Comparison of ENCODE assay signal across 8 cellular contexts in the genomic region with DNA sequence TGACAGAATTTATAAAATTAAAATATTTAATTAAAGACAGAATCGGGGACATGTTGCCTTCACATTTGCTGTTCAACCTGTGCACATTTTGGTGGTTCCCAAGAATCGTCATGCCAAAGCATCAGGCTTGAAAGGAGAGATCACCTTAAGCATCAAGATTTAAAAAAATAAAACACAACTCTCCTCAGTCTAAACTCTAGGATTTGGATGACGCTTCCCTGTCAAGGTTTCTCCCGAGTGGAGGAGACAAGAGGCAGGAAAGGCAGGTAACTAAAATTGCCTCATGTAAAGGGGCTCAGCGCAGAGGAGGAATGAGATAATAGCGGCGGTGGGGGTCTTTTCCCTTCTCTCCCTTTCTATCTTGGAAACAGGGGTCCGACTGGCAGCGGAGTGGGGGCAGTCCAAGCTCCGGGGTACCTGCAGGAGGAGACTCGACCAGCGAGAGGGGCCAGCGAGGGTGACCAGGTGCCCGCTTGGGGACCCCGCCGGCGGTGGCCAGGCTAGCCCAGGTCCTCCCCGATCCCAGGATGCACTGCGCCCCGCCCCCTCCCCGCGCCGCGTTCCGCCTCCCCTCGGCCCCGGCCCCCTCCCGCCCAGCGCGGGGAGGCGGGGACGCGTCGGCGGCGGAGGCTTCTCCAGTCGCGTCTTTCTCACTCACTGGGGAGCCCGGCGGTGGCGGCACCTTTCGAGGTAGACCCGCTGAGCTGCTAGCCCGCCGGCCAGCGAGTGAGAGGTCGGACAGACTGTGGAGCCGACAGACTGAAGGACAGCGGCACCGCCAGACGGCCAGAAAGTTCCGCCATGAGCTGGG. TPM values are rescaled to one million over a fixed set of nuclear protein-coding genes. Genes with fewer than 3 reads are reported as not detected.
DNase-seq lines count a peak whose midpoint lies in the region; ATAC-seq, FAIRE-seq and TF ChIP-seq lines count a peak whose summit lies in the region.

Gene FNBP1L (plus strand): TSS at position 638 of the 811 bp plus-strand sequence. CDS start 164 bp downstream, at position 802.

- 3% methylated on average over 35 of the region's 52 CpGs for WGBS in mesenchymal stem cell

- ATAC-seq in HG02610 (IDR thresholded peaks at IDR 0.05; ENCODE audit: unreplicated experiment) = no peak

- no peaks in the 10 kb centered on the region for H3K79me1 ChIP-seq in mesenchymal stem cell (replicated peaks; ENCODE audit: low read length, poor library complexity, severe bottlenecking)

- H3K36me3 ChIP-seq in endocrine pancreas (ENCODE audit: control insufficient read depth, insufficient read depth, low read length) = no peaks in the 10 kb centered on the region
- H3K36me3 ChIP-seq in mesenchymal stem cell (ENCODE audit: control insufficient read depth in 1 of 2, insufficient read depth in 2 of 2, low read depth in 1 of 2, low read length in 2 of 2) = peaks cover 0 to 2% of the 10 kb centered on the region in 2 experiments

- peak within 1 kb of the TSS; percentile 97 for H3K4me3 ChIP-seq in endocrine pancreas (ENCODE audit: control insufficient read depth, insufficient read depth, low read length)
- peak within 1 kb of the TSS; percentile 89 to 99 for H3K4me3 ChIP-seq in mesenchymal stem cell (ENCODE audit: insufficient read depth in 1 of 2, low read depth in 1 of 2, low read length in 2 of 2)

- H3K18ac ChIP-seq in mesenchymal stem cell (ENCODE audit: low read depth in 1 of 2, low read length in 2 of 2) = peak within 1 kb of the TSS; percentile 94 to 97

- peak; percentile 56 for TF ChIP-seq POLR2A in H54 (IDR thresholded peaks at IDR 0.05; ENCODE audit: low read depth, low read length)

- peak within 1 kb of the TSS; percentile 100 for H2AFZ ChIP-seq in mesenchymal stem cell (ENCODE audit: low read depth, low read length)

- peak within 1 kb of the TSS; percentile 84 for H4K91ac ChIP-seq in mesenchymal stem cell (ENCODE audit: low read length)

- H2BK12ac ChIP-seq in mesenchymal stem cell (ENCODE audit: low read length in 2 of 2) = peak within 1 kb of the TSS; percentile 29 to 71

- H4K8ac ChIP-seq in mesenchymal stem cell (ENCODE audit: low read length) = peak within 1 kb of the TSS; percentile 82

- H2BK5ac ChIP-seq in mesenchymal stem cell (ENCODE audit: low read depth, low read length, poor library complexity, severe bottlenecking) = peak within 1 kb of the TSS; percentile 46

- H3K9ac ChIP-seq in endocrine pancreas (ENCODE audit: control insufficient read depth, insufficient read depth, low read length) (peak within 1 kb of the TSS; percentile 95), mesenchymal stem cell (ENCODE audit: low read length) (peak within 1 kb of the TSS; percentile 88)

- DNase-seq in H54 (ENCODE audit: insufficient read length, low spot score) = peak; percentile 78
- peak; percentile 69 for DNase-seq in NCI-H526 treated with DMSO at 0.1 percent for 48 hours (lab: John Stamatoyannopoulos, UW)
- peak; percentile 15 to 30 for DNase-seq in activated CD8-positive, alpha-beta memory T cell treated with anti-CD3 and anti-CD28 coated beads for 1 hour (ENCODE audit: extremely low read depth in 1 of 2, low read depth in 1 of 2)
- DNase-seq in mesenchymal stem cell = peak; percentile 74
- DNase-seq in stimulated activated CD8-positive, alpha-beta memory T cell treated with anti-CD3 and anti-CD28 coated beads, Interleukin-12 subunit alpha, Interleukin-12 subunit beta, amount 100 ng/mL, for 1 hour (ENCODE audit: low read depth) = peak; percentile 35

- H3K27ac ChIP-seq in 22Rv1 (peak within 1 kb of the TSS; percentile 87), mesenchymal stem cell (ENCODE audit: low read length, poor library complexity, severe bottlenecking) (peak within 1 kb of the TSS; percentile 70)

- H3K4ac ChIP-seq in mesenchymal stem cell (ENCODE audit: low read depth in 1 of 2, low read length in 2 of 2) = peak within 1 kb of the TSS; percentile 83 to 94

- peak within 1 kb of the TSS; percentile 94 for H2BK15ac ChIP-seq in mesenchymal stem cell (ENCODE audit: low read depth, poor library complexity, severe bottlenecking)

- H3K9me3 ChIP-seq in endocrine pancreas (ENCODE audit: control insufficient read depth, low read length) (no peaks in the 10 kb centered on the region), mesenchymal stem cell (ENCODE audit: control insufficient read depth, low read length) (no peaks in the 10 kb centered on the region)

- peak within 1 kb of the TSS; percentile 96 for H3K4me2 ChIP-seq in mesenchymal stem cell (ENCODE audit: low read length, poor library complexity, severe bottlenecking)

- no peak for FAIRE-seq in H54 (lab: Jason Lieb, UNC)

- H3K23ac ChIP-seq in mesenchymal stem cell (ENCODE audit: low read length in 2 of 2) = peak within 1 kb of the TSS in 1 of 2 experiments; percentile 90

- TF ChIP-seq CTCF in 22Rv1 (IDR thresholded peaks at IDR 0.05) = no peak

- H3K27me3 ChIP-seq in endocrine pancreas (ENCODE audit: control insufficient read depth, insufficient read depth, low read length) = no peaks in the 10 kb centered on the region
- no peaks in the 10 kb centered on the region for H3K27me3 ChIP-seq in mesenchymal stem cell (ENCODE audit: control insufficient read depth in 1 of 2, insufficient read depth in 1 of 2, low read length in 2 of 2)

- no peak within 1 kb of the TSS for H2AK5ac ChIP-seq in mesenchymal stem cell (ENCODE audit: low read length, severe bottlenecking)

- H3K4me1 ChIP-seq in endocrine pancreas (ENCODE audit: control insufficient read depth, insufficient read depth, low read length) = peaks cover 26% of the 10 kb centered on the region
- peaks cover 2% of the 10 kb centered on the region for H3K4me1 ChIP-seq in mesenchymal stem cell (ENCODE audit: control insufficient read depth, insufficient read depth, low read depth, low read length)

- H2BK120ac ChIP-seq in mesenchymal stem cell (ENCODE audit: low read depth, low read length) = peak within 1 kb of the TSS; percentile 79

- H3K14ac ChIP-seq in mesenchymal stem cell (ENCODE audit: low read length in 2 of 2) = peak within 1 kb of the TSS in 1 of 2 experiments; percentile 99

RNA-seq across cellular contexts. Expression of gene FNBP1L, which starts in this region (rescaled TPM):
- 20.3 TPM for polyA plus RNA-seq in mesenchymal stem cell (2013, experiment 1 of 2)
- polyA plus RNA-seq in mesenchymal stem cell (2013, experiment 2 of 2) = 20.5 TPM

Comparison
In these comparisons a context has a peak if more than half of its experiments do, and no peak if none do; other contexts are left out.
1. DNase-seq: peak in every context shown above with its lines; median percentile 78 in H54; 74 in mesenchymal stem cell; 69 in NCI-H526 treated with DMSO at 0.1 percent for 48 hours; 35 in stimulated activated CD8-positive, alpha-beta memory T cell treated with anti-CD3 and anti-CD28 coated beads, Interleukin-12 subunit alpha, Interleukin-12 subunit beta, amount 100 ng/mL, for 1 hour; 22 in activated CD8-positive, alpha-beta memory T cell treated with anti-CD3 and anti-CD28 coated beads for 1 hour.